In genomic region chr1:245855846-245856730, GRCh38 we compare ENCODE assay signal across 22 cellular contexts.
DNase-seq lines count a peak whose midpoint lies in the region; ATAC-seq and TF ChIP-seq lines count a peak whose summit lies in the region.
"Had no signal": no experiment of that assay in that cellular context is flagged by ENCODE, and none has a peak within 500 bp of the region (broad histone marks: within the 10 kb centered on the region; RNA-seq: fewer than 3 reads in every experiment).

No MANE protein-coding gene starts in this region.

- ATAC-seq in HG03439 (IDR thresholded peaks at IDR 0.05; ENCODE audit: unreplicated experiment) (no peak), HG03378 (IDR thresholded peaks at IDR 0.05; ENCODE audit: unreplicated experiment) (no peak)
- ATAC-seq: activated T-cell treated with anti-CD3 and anti-CD28 coated beads, Interleukin-2, amount 50 U/mL, for 4 hours; left ventricle myocardium superior had no signal

- H3K9me3 ChIP-seq in AG04450 (ENCODE audit: control insufficient read depth, insufficient read depth, low read length) (peaks cover 3% of the 10 kb centered on the region; the same call in 1 of the 2 replicates), HUES6 (ENCODE audit: control insufficient read depth, insufficient read depth, low read depth, low read length) (no peaks in the 10 kb centered on the region), endodermal cell (ENCODE audit: control insufficient read depth, low read length) (peaks cover 5% of the 10 kb centered on the region), mesodermal cell (ENCODE audit: control insufficient read depth, low read length) (peaks cover 8% of the 10 kb centered on the region)
- H3K9me3 ChIP-seq: A549, right atrium auricular region had no signal

- H3K27ac Mint-ChIP-seq in endodermal cell = no peak overlapping the region

- POLR2A ChIA-PET in AG04450 (lab: Yijun Ruan, JAX) = no interaction called here

- H3K27me3 ChIP-seq in AG04450 (ENCODE audit: control insufficient read depth, insufficient read depth, low read length) (no peaks in the 10 kb centered on the region), HUES6 (ENCODE audit: control insufficient read depth, insufficient read depth, low read length) (no peaks in the 10 kb centered on the region), endodermal cell (ENCODE audit: control insufficient read depth, insufficient read depth, low read length, poor library complexity, severe bottlenecking) (no peaks in the 10 kb centered on the region)
- H3K27me3 ChIP-seq: right atrium auricular region had no signal

- H3K4me3 Mint-ChIP-seq in endodermal cell = no peak overlapping the region
- H3K4me3 Mint-ChIP-seq: activated T-cell treated with anti-CD3 and anti-CD28 coated beads, Interleukin-2, amount 50 U/mL, for 4 hours had no signal

- 84 to 86% methylated on average over 8 of the region's 8 CpGs for WGBS in endodermal cell (ENCODE audit: insufficient coverage in 1 of 2, insufficient read length in 1 of 2), 2 experiments
- WGBS in mesodermal cell (ENCODE audit: insufficient coverage in 2 of 2), 2 experiments = 62 to 78% methylated on average over 5 to 6 of the region's 8 CpGs

- H3K36me3 ChIP-seq in HUES6 (ENCODE audit: control insufficient read depth, insufficient read depth, low read length) = no peaks in the 10 kb centered on the region
- no peaks in the 10 kb centered on the region for H3K36me3 ChIP-seq in endodermal cell (ENCODE audit: control insufficient read depth, insufficient read depth, low read length)
- peaks cover 4% of the 10 kb centered on the region for H3K36me3 ChIP-seq in mesodermal cell (ENCODE audit: control insufficient read depth, insufficient read depth, low read length)
- H3K36me3 ChIP-seq: right atrium auricular region had no signal

- TF ChIP-seq CTCF in AG04450 (IDR thresholded peaks at IDR 0.05; ENCODE audit: low read depth, low read length) = no peak
- TF ChIP-seq CTCF in endodermal cell (conservative IDR thresholded peaks at IDR 0.05) = no peak

- H3K36me3 Mint-ChIP-seq in endodermal cell (ENCODE audit: low read depth) = peaks cover 2% of the 10 kb centered on the region

- H3K27me3 Mint-ChIP-seq in endodermal cell (ENCODE audit: insufficient read depth) = no peaks in the 10 kb centered on the region

- H3K9ac ChIP-seq in HUES6 (ENCODE audit: low read length) = peak overlapping the region; percentile 13
- H3K9ac ChIP-seq in endodermal cell (ENCODE audit: extremely low read depth, low read length, poor library complexity, severe bottlenecking) = no peak overlapping the region

- no peaks in the 10 kb centered on the region for H3K4me1 Mint-ChIP-seq in endodermal cell

- H3K27ac ChIP-seq in AG04450 (ENCODE audit: low read depth, low read length) (peak overlapping the region; percentile 73), HUES6 (ENCODE audit: low read depth, low read length) (no peak overlapping the region), endodermal cell (ENCODE audit: low read depth, low read length) (no peak overlapping the region), mesodermal cell (ENCODE audit: low read depth, low read length, severe bottlenecking) (peak overlapping the region; percentile 79)
- H3K27ac ChIP-seq: A549, C4-2B, right atrium auricular region had no signal

- H3K4me1 ChIP-seq in HUES6 (ENCODE audit: control insufficient read depth, insufficient read depth, low read length) (peaks cover 15% of the 10 kb centered on the region; the same call in 1 of the 2 replicates), endodermal cell (ENCODE audit: control insufficient read depth, insufficient read depth, low read length) (no peaks in the 10 kb centered on the region), mesodermal cell (ENCODE audit: control insufficient read depth, insufficient read depth, low read length, poor library complexity, severe bottlenecking) (peaks cover 15% of the 10 kb centered on the region)
- H3K4me1 ChIP-seq: A549 had no signal

- CTCF ChIA-PET in AG04450 (lab: Charles Lee) = interaction anchor here (1.0 kb wide), 1 partner anchor 11 kb away, joined by 3 read pairs; no protein-coding TSS in a partner anchor

- no peak for DNase-seq in AG04450 (ENCODE audit: low read depth, low spot score)
- peak; percentile 69 for DNase-seq in endodermal cell
- no peak for DNase-seq in activated CD8-positive, alpha-beta memory T cell treated with anti-CD3 and anti-CD28 coated beads, Interleukin-2, amount 50 U/mL, for 48 hours
- no peak for DNase-seq in NCI-H146 (lab: John Stamatoyannopoulos, UW)
- DNase-seq: activated CD4-positive, alpha-beta T cell treated with anti-CD3 and anti-CD28 coated beads for 1 hour; activated naive CD4-positive, alpha-beta T cell treated with anti-CD3 and anti-CD28 coated beads, Interleukin-2, amount 50 U/mL, for 16 hours; activated T-cell treated with anti-CD3 and anti-CD28 coated beads, Interleukin-2, amount 50 U/mL, for 4 hours; DMS 273 treated with DMSO at 0.1 percent for 48 hours; left ventricle myocardium superior; NCI-H1092 treated with DMSO at 0.1 percent for 48 hours; NCI-H2081; NCI-H510A; nucleus accumbens; RPMI8226; stimulated activated CD8-positive, alpha-beta memory T cell treated with anti-CD3 and anti-CD28 coated beads, Interleukin-4, amount 100 ng/mL, for 48 hours had no signal

- no peaks in the 10 kb centered on the region for H3K9me3 Mint-ChIP-seq in endodermal cell

- H3K4me3 ChIP-seq in AG04450 (ENCODE audit: low read depth, low read length) (no peak overlapping the region), HUES6 (ENCODE audit: low read depth, low read length) (no peak overlapping the region), endodermal cell (ENCODE audit: low read length) (no peak overlapping the region), mesodermal cell (ENCODE audit: extremely low read depth, insufficient read depth, low read length, poor library complexity, severe bottlenecking) (no peak overlapping the region)
- H3K4me3 ChIP-seq: A549, right atrium auricular region had no signal

Comparison
In these comparisons a context has a peak if more than half of its experiments do, and no peak if none do; other contexts are left out.
1. H3K27ac ChIP-seq: peak in AG04450 (single experiment) and mesodermal cell (single experiment); none in HUES6 (single experiment) and endodermal cell (single experiment).